Comparison of ENCODE assay signal across 21 cellular contexts in genomic region chr1:19825298-19825697, GRCh38. TPM values are rescaled to one million over a fixed set of nuclear protein-coding genes. Genes with fewer than 3 reads are reported as not detected.
DNase-seq lines count a peak whose midpoint lies in the region; ATAC-seq, FAIRE-seq and TF ChIP-seq lines count a peak whose summit lies in the region.
"Had no signal": no experiment of that assay in that cellular context is flagged by ENCODE, and none has a peak within 500 bp of the region (broad histone marks: within the 10 kb centered on the region; RNA-seq: fewer than 3 reads in every experiment).

No MANE protein-coding gene starts in this region.

- RAD21 ChIA-PET in HCT116 (lab: Charles Lee; ENCODE audit: low non-redundant PET in 1 of 2, low total read pairs in 2 of 2, uncharacterized antibody in 2 of 2, unreplicated experiment in 2 of 2), result no interaction called here

- TF ChIP-seq POLR2A in HCT116 (IDR thresholded peaks at IDR 0.05; ENCODE audit: borderline replicate concordance, extremely low read depth, insufficient read depth, insufficient read length) (no peak), HepG2 (IDR thresholded peaks at IDR 0.05; ENCODE audit: insufficient read depth in 1 of 2, low read depth in 2 of 2, low read length in 2 of 2) (no peak)

- H3K9me3 ChIP-seq in A673 (ENCODE audit: low read depth, low read length, poor library complexity, severe bottlenecking), result no peaks in the 10 kb centered on the region
- no peaks in the 10 kb centered on the region for H3K9me3 ChIP-seq in HCT116 (ENCODE audit: control insufficient read depth in 1 of 2, insufficient read depth in 1 of 2, low read depth in 1 of 2, low read length in 2 of 2)
- no peaks in the 10 kb centered on the region for H3K9me3 ChIP-seq in HepG2 (ENCODE audit: low read length)
- H3K9me3 ChIP-seq: suprapubic skin had no signal

- no peak for TF ChIP-seq EP300 in HepG2 (IDR thresholded peaks at IDR 0.05; ENCODE audit: low read depth in 2 of 2, low read length in 2 of 2)
- no peak for TF ChIP-seq EP300 in HepG2 (CRISPR knock-in tag; IDR thresholded peaks at IDR 0.05; ENCODE audit: borderline replicate concordance)

- DNase-seq in A673 (ENCODE audit: low spot score), result peak; percentile 26
- no peak for DNase-seq in HCT116 (ENCODE audit: low read depth, low spot score)
- peak; percentile 10 for DNase-seq in choroid plexus epithelial cell (ENCODE audit: low read depth)
- DNase-seq in HepG2 (ENCODE audit: low spot score), result peak; percentile 25
- DNase-seq in NK-92 treated with Interleukin-12 subunit alpha and Interleukin-12 subunit beta, amount 100 ng/mL, for 24 hours (lab: John Stamatoyannopoulos, UW), result no peak
- no peak for DNase-seq in natural killer cell treated with Interleukin-12 subunit alpha and Interleukin-12 subunit beta and Interleukin-15 and Interleukin-18, amount 100 ng/mL, for 72 hours (ENCODE audit: low spot score)
- no peak for DNase-seq in NCI-H345 treated with DMSO at 0.1 percent for 48 hours (lab: John Stamatoyannopoulos, UW; ENCODE audit: unreplicated experiment)
- no peak for DNase-seq in naive thymus-derived CD8-positive, alpha-beta T cell
- DNase-seq: activated CD4-positive, alpha-beta T cell treated with anti-CD3 and anti-CD28 coated beads for 1 hour; CD4-positive, CD25-positive, alpha-beta regulatory T cell; Karpas-422; NCI-H1092 treated with DMSO at 0.1 percent for 48 hours; NCI-H774; retina had no signal

- H3K36me3 Mint-ChIP-seq in natural killer cell treated with Interleukin-12 subunit alpha and Interleukin-12 subunit beta and Interleukin-15 and Interleukin-18, amount 100 ng/mL, for 72 hours, result no peaks in the 10 kb centered on the region
- peaks cover 0 to 4% (median 0%) of the 10 kb centered on the region in 3 donors for H3K36me3 Mint-ChIP-seq in naive thymus-derived CD8-positive, alpha-beta T cell
- H3K36me3 Mint-ChIP-seq: brain; CD4-positive, CD25-positive, alpha-beta regulatory T cell had no signal

- FAIRE-seq in HepG2 (lab: Jason Lieb, UNC), result no peak

- no peaks in the 10 kb centered on the region for H3K36me3 ChIP-seq in A673 (ENCODE audit: insufficient read depth, low read length, poor library complexity, severe bottlenecking)
- H3K36me3 ChIP-seq in HCT116 (ENCODE audit: control insufficient read depth in 1 of 2, insufficient read depth in 2 of 2, low read length in 2 of 2), result no peaks in the 10 kb centered on the region
- no peaks in the 10 kb centered on the region for H3K36me3 ChIP-seq in HepG2 (replicated peaks in 1 of 2; ENCODE audit: control insufficient read depth in 1 of 2, insufficient read depth in 2 of 2, low read length in 2 of 2)
- H3K36me3 ChIP-seq: suprapubic skin had no signal

- H3K9me2 ChIP-seq in HCT116 (ENCODE audit: insufficient read depth), result no peaks in the 10 kb centered on the region

- intact Hi-C loops in A673 (cut with micrococcal nuclease; ENCODE audit: unreplicated experiment) (no loop called here), HCT116 (cut with micrococcal nuclease) (no loop called here), HepG2 (cut with micrococcal nuclease; ENCODE audit: unreplicated experiment) (no loop called here)

- TF ChIP-seq CTCF in A673 (conservative IDR thresholded peaks at IDR 0.05; ENCODE audit: low read depth, low read length) (0 out of 2 replicates have a peak, but pooled peaks have one; percentile 20), HCT116 (IDR thresholded peaks at IDR 0.05 in 2 of 3, conservative IDR thresholded peaks at IDR 0.05 in 1 of 3; ENCODE audit: borderline replicate concordance in 1 of 3, insufficient read depth in 1 of 3, low read depth in 2 of 3, low read length in 2 of 3) (no peak), choroid plexus epithelial cell (conservative IDR thresholded peaks at IDR 0.05; ENCODE audit: low read depth, low read length) (no peak), HepG2 (CRISPR knock-in tag; IDR thresholded peaks at IDR 0.05) (peak; percentile 43)

- no peak for TF ChIP-seq RAD21 in HCT116 (IDR thresholded peaks at IDR 0.05; ENCODE audit: low read depth)
- TF ChIP-seq RAD21 in HepG2 (CRISPR knock-in tag; IDR thresholded peaks at IDR 0.05), result no peak

- no peak overlapping the region for H3K4me3 Mint-ChIP-seq in natural killer cell treated with Interleukin-12 subunit alpha and Interleukin-12 subunit beta and Interleukin-15 and Interleukin-18, amount 100 ng/mL, for 72 hours
- H3K4me3 Mint-ChIP-seq in naive thymus-derived CD8-positive, alpha-beta T cell, result no peak overlapping the region
- H3K4me3 Mint-ChIP-seq: brain; CD4-positive, CD25-positive, alpha-beta regulatory T cell; dendritic cell treated with granulocyte-macrophage colony-stimulating factor and Interleukin-4, amounts not matched to agents 40 ng/mL and 50 ng/mL, for 4 days had no signal

- H3K4me1 ChIP-seq in A673 (ENCODE audit: insufficient read depth, low read length, poor library complexity, severe bottlenecking), result no peaks in the 10 kb centered on the region
- H3K4me1 ChIP-seq in HCT116 (ENCODE audit: control insufficient read depth in 1 of 2, insufficient read depth in 2 of 2, low read length in 2 of 2), result peaks cover 0 to 11% of the 10 kb centered on the region in 2 experiments; a peak in 1 of 4 replicates
- peaks cover 14% of the 10 kb centered on the region for H3K4me1 ChIP-seq in HepG2 (ENCODE audit: insufficient read depth, low read length)
- H3K4me1 ChIP-seq: suprapubic skin had no signal

- H3K27ac ChIP-seq in A673 (ENCODE audit: low read depth, low read length, poor library complexity, severe bottlenecking) (no peak overlapping the region), HCT116 (ENCODE audit: low read depth, low read length) (no peak overlapping the region), HepG2 (ENCODE audit: extremely low read length, insufficient read depth, low read length) (no peak overlapping the region)
- H3K27ac ChIP-seq: SK-N-MC, suprapubic skin had no signal

- no peaks in the 10 kb centered on the region for H3K79me2 ChIP-seq in HCT116 (ENCODE audit: insufficient read depth, low read length)
- H3K79me2 ChIP-seq in HepG2 (ENCODE audit: insufficient read depth, low read length), result no peaks in the 10 kb centered on the region

- H3K4me3 ChIP-seq in A673 (ENCODE audit: low read depth, low read length, poor library complexity, severe bottlenecking) (no peak overlapping the region), HCT116 (replicated peaks in 1 of 2; ENCODE audit: low read depth in 1 of 2, low read length in 2 of 2) (no peak overlapping the region), choroid plexus epithelial cell (ENCODE audit: low read depth, low read length) (no peak overlapping the region), HepG2 (replicated peaks in 1 of 3; ENCODE audit: insufficient read depth in 1 of 3, low read depth in 2 of 3, low read length in 3 of 3) (no peak overlapping the region)
- H3K4me3 ChIP-seq: SK-N-MC, suprapubic skin had no signal

- H3K4me1 Mint-ChIP-seq in natural killer cell treated with Interleukin-12 subunit alpha and Interleukin-12 subunit beta and Interleukin-15 and Interleukin-18, amount 100 ng/mL, for 72 hours (ENCODE audit: low read depth in 2 of 2), result peaks cover 3 to 5% of the 10 kb centered on the region in 2 donors
- H3K4me1 Mint-ChIP-seq in naive thymus-derived CD8-positive, alpha-beta T cell, result peaks cover 0 to 2% (median 0%) of the 10 kb centered on the region in 4 donors
- H3K4me1 Mint-ChIP-seq: brain had no signal

- no peak overlapping the region for H2AFZ ChIP-seq in HCT116 (ENCODE audit: low read depth, low read length, poor library complexity, severe bottlenecking)
- no peak overlapping the region for H2AFZ ChIP-seq in HepG2 (ENCODE audit: low read length)

- no peak overlapping the region for H3K27ac Mint-ChIP-seq in natural killer cell treated with Interleukin-12 subunit alpha and Interleukin-12 subunit beta and Interleukin-15 and Interleukin-18, amount 100 ng/mL, for 72 hours
- no peak overlapping the region for H3K27ac Mint-ChIP-seq in naive thymus-derived CD8-positive, alpha-beta T cell
- H3K27ac Mint-ChIP-seq: activated T-helper 2 cell treated with anti-CD3 and anti-CD28 coated beads, Interferon-gamma antibody, Interleukin-2, Interleukin-4, amounts not matched to agents 10 μg/mL and 5 μg/mL and 100 μg/mL, durations not matched to agents 14 hours and 24 hours and 36 hours; brain; CD4-positive, CD25-positive, alpha-beta regulatory T cell; dendritic cell treated with granulocyte-macrophage colony-stimulating factor and Interleukin-4, amounts not matched to agents 40 ng/mL and 50 ng/mL, for 4 days had no signal

- H3K27me3 ChIP-seq in A673 (replicated peaks; ENCODE audit: insufficient read depth, low read depth, low read length, poor library complexity) (no peaks in the 10 kb centered on the region), HCT116 (ENCODE audit: insufficient read depth, low read length) (no peaks in the 10 kb centered on the region), HepG2 (ENCODE audit: control insufficient read depth in 1 of 2, insufficient read depth in 2 of 2, low read length in 2 of 2) (no peaks in the 10 kb centered on the region; a peak in 1 of 5 replicates)

- CTCF ChIA-PET in A673 (lab: Charles Lee), result no interaction called here
- CTCF ChIA-PET in HCT116 (lab: Charles Lee), result no interaction called here
- CTCF ChIA-PET in HepG2 (lab: Yijun Ruan, JAX; ENCODE audit: low intra/inter-chr PET ratio, low total read pairs), result no interaction called here

- H3K27me3 Mint-ChIP-seq in natural killer cell treated with Interleukin-12 subunit alpha and Interleukin-12 subunit beta and Interleukin-15 and Interleukin-18, amount 100 ng/mL, for 72 hours, result peaks cover 26 to 47% of the 10 kb centered on the region in 2 donors
- H3K27me3 Mint-ChIP-seq in naive thymus-derived CD8-positive, alpha-beta T cell, result peaks cover 17 to 31% (median 22%) of the 10 kb centered on the region in 5 donors

- in situ Hi-C loops in HepG2 (cut with HindIII; ENCODE audit: extremely low pct_ligation_motif_present, low pct_unique_long_range_greater_than_20kb), result no loop called here

- POLR2A ChIA-PET in A673 (lab: Charles Lee; ENCODE audit: low non-redundant PET) (no interaction called here), HCT116 (lab: Charles Lee) (no interaction called here), HepG2 (lab: Yijun Ruan, JAX) (no interaction called here)
- POLR2A ChIA-PET in naive thymus-derived CD8-positive, alpha-beta T cell (lab: Charles Lee), result no interaction called here

- no peaks in the 10 kb centered on the region for H3K9me3 Mint-ChIP-seq in natural killer cell treated with Interleukin-12 subunit alpha and Interleukin-12 subunit beta and Interleukin-15 and Interleukin-18, amount 100 ng/mL, for 72 hours
- H3K9me3 Mint-ChIP-seq in naive thymus-derived CD8-positive, alpha-beta T cell, result peaks cover 0 to 2% (median 0%) of the 10 kb centered on the region in 9 donors
- H3K9me3 Mint-ChIP-seq: dendritic cell treated with granulocyte-macrophage colony-stimulating factor and Interleukin-4, amounts not matched to agents 40 ng/mL and 50 ng/mL, for 4 days had no signal

- peak; percentile 61 for ATAC-seq in HCT116
- ATAC-seq in HepG2, result peak; percentile 85
- no peak for ATAC-seq in natural killer cell treated with Interleukin-12 subunit alpha and Interleukin-12 subunit beta and Interleukin-15 and Interleukin-18, amount 100 ng/mL, for 72 hours
- no peak for ATAC-seq in naive thymus-derived CD8-positive, alpha-beta T cell

- no peaks in the 10 kb centered on the region for H4K20me1 ChIP-seq in HCT116 (ENCODE audit: insufficient read depth)
- H4K20me1 ChIP-seq in HepG2 (ENCODE audit: insufficient read depth, low read length), result no peaks in the 10 kb centered on the region

- BruUV-seq in A673 (replicated peaks; lab: Mats Ljungman, UMichigan) (no TSS peak), HCT116 (replicated peaks; lab: Mats Ljungman, UMichigan) (no TSS peak), HepG2 (replicated peaks; lab: Mats Ljungman, UMichigan) (no TSS peak)

- H3K4me2 ChIP-seq in HCT116 (ENCODE audit: low read length) (no peak overlapping the region), HepG2 (ENCODE audit: low read depth, low read length) (peak overlapping the region; percentile 21; the same call in 1 of the 2 replicates)

- H3K9ac ChIP-seq in HCT116 (ENCODE audit: low read length) (no peak overlapping the region), HepG2 (ENCODE audit: insufficient read depth, low read depth, low read length) (no peak overlapping the region)

- 16% methylated on average over 6 of the region's 6 CpGs for WGBS in HepG2 (ENCODE audit: low lambda C conversion rate)

RNA-seq across cellular contexts. Expression of gene RNF186, which starts 10.2 kb away (rescaled TPM):
- total RNA-seq in A673 (2021) (not detected in 2 replicates), HCT116 (2021; ENCODE audit: unreplicated experiment) (not detected), HepG2 (2016; rRNA removed; fragmentation: Illumina TruSeq; extraction: Trizol) (0.20 TPM in 1 of 2 replicates, not detected in the other)
- not detected in 2 replicates for polyA plus RNA-seq in HCT116 (2012)
- 0.26 TPM in 1 of 2 replicates, not detected in the other for total RNA-seq in HepG2 (2016; cell fraction: cytosol; rRNA removed; fragmentation: Illumina TruSeq; extraction: Trizol; ENCODE audit: low read depth)
- total RNA-seq in HepG2 (2016; cell fraction: insoluble cytoplasmic fraction; rRNA removed; fragmentation: Illumina TruSeq; extraction: Trizol), result 0.09 TPM in 1 of 2 replicates, not detected in the other
- total RNA-seq in HepG2 (2016; cell fraction: membrane; rRNA removed; fragmentation: Illumina TruSeq; extraction: Trizol), result 0.12 TPM in 1 of 2 replicates, not detected in the other
- not detected in 2 replicates for total RNA-seq in HepG2 (2016; cell fraction: nucleus; rRNA removed; fragmentation: Illumina TruSeq; extraction: Trizol)
- polyA plus RNA-seq in HepG2 (2011; rRNA removed), result 0.07 and 0.10 TPM in 2 replicates
- polyA plus RNA-seq in HepG2 (2011; cell fraction: cytosol; rRNA removed), result 0.11 and 0.12 TPM in 2 replicates
- polyA plus RNA-seq in HepG2 (2011; cell fraction: nucleus; rRNA removed), result 0.28 TPM in 1 of 2 replicates, not detected in the other
- polyA plus RNA-seq in HepG2 (2012), result 0.34 and 0.55 TPM in 2 replicates
- polyA plus RNA-seq in HepG2 (2016; cell fraction: cytosol; fragmentation: Illumina TruSeq; extraction: Trizol; ENCODE audit: low read depth), result 0.10 TPM in 1 of 2 replicates, not detected in the other
- polyA plus RNA-seq in HepG2 (2016; cell fraction: insoluble cytoplasmic fraction; fragmentation: Illumina TruSeq; extraction: Trizol; ENCODE audit: low read depth), result not detected in 2 replicates
- polyA plus RNA-seq in HepG2 (2016; cell fraction: membrane; fragmentation: Illumina TruSeq; extraction: Trizol; ENCODE audit: low read depth), result not detected in 2 replicates
- polyA plus RNA-seq in HepG2 (2016; cell fraction: nucleus; fragmentation: Illumina TruSeq; extraction: Trizol; ENCODE audit: insufficient read depth, low read depth), result not detected in 2 replicates
- polyA minus RNA-seq in HepG2 (2011; rRNA and poly(A)+ RNA removed; ENCODE audit: low replicate concordance), result 0.12 TPM in 1 of 2 replicates, not detected in the other
- polyA minus RNA-seq in HepG2 (2011; cell fraction: cytosol; rRNA and poly(A)+ RNA removed), result not detected in 2 replicates
- not detected in 2 replicates for polyA minus RNA-seq in HepG2 (2011; cell fraction: nucleus; rRNA and poly(A)+ RNA removed)
- not detected for total RNA-seq in natural killer cell treated with Interleukin-12 subunit alpha and Interleukin-12 subunit beta and Interleukin-15 and Interleukin-18, amount 100 ng/mL, for 72 hours
- not detected for total RNA-seq in naive thymus-derived CD8-positive, alpha-beta T cell
- polyA plus RNA-seq in naive thymus-derived CD8-positive, alpha-beta T cell, result not detected
- total RNA-seq: activated T-helper 2 cell treated with anti-CD3 and anti-CD28 coated beads, Interferon-gamma antibody, Interleukin-2, Interleukin-4, amounts not matched to agents 10 μg/mL and 5 μg/mL and 100 μg/mL, durations not matched to agents 14 hours and 24 hours and 36 hours; CD4-positive, CD25-positive, alpha-beta regulatory T cell; fibroblast of villous mesenchyme; HT-29 had no signal
- polyA plus RNA-seq: CD4-positive, CD25-positive, alpha-beta regulatory T cell had no signal

RNA-seq across cellular contexts. Expression of gene TMCO4, which starts 25.6 kb away (rescaled TPM):
- total RNA-seq in A673 (2021), result 4.3 and 6.3 TPM in 2 replicates
- total RNA-seq in HCT116 (2021; ENCODE audit: unreplicated experiment), result 12.7 TPM
- 13.1 and 13.8 TPM in 2 replicates for polyA plus RNA-seq in HCT116 (2012)
- total RNA-seq in HepG2 (2016; rRNA removed; fragmentation: Illumina TruSeq; extraction: Trizol), result 3.9 and 4.1 TPM in 2 replicates
- 2.2 and 2.4 TPM in 2 replicates for total RNA-seq in HepG2 (2016; cell fraction: cytosol; rRNA removed; fragmentation: Illumina TruSeq; extraction: Trizol; ENCODE audit: low read depth)
- 4.4 and 6.1 TPM in 2 replicates for total RNA-seq in HepG2 (2016; cell fraction: insoluble cytoplasmic fraction; rRNA removed; fragmentation: Illumina TruSeq; extraction: Trizol)
- total RNA-seq in HepG2 (2016; cell fraction: membrane; rRNA removed; fragmentation: Illumina TruSeq; extraction: Trizol), result 3.6 and 4.0 TPM in 2 replicates
- 5.2 and 5.6 TPM in 2 replicates for total RNA-seq in HepG2 (2016; cell fraction: nucleus; rRNA removed; fragmentation: Illumina TruSeq; extraction: Trizol)
- 2.1 and 3.3 TPM in 2 replicates for polyA plus RNA-seq in HepG2 (2011; rRNA removed)
- polyA plus RNA-seq in HepG2 (2011; cell fraction: cytosol; rRNA removed), result 2.3 and 3.3 TPM in 2 replicates
- 4.8 and 6.1 TPM in 2 replicates for polyA plus RNA-seq in HepG2 (2011; cell fraction: nucleus; rRNA removed)
- 1.3 and 1.9 TPM in 2 replicates for polyA plus RNA-seq in HepG2 (2012)
- 2.0 and 2.4 TPM in 2 replicates for polyA plus RNA-seq in HepG2 (2016; cell fraction: cytosol; fragmentation: Illumina TruSeq; extraction: Trizol; ENCODE audit: low read depth)
- 2.8 and 3.9 TPM in 2 replicates for polyA plus RNA-seq in HepG2 (2016; cell fraction: insoluble cytoplasmic fraction; fragmentation: Illumina TruSeq; extraction: Trizol; ENCODE audit: low read depth)
- 3.1 and 3.5 TPM in 2 replicates for polyA plus RNA-seq in HepG2 (2016; cell fraction: membrane; fragmentation: Illumina TruSeq; extraction: Trizol; ENCODE audit: low read depth)
- 5.0 and 6.3 TPM in 2 replicates for polyA plus RNA-seq in HepG2 (2016; cell fraction: nucleus; fragmentation: Illumina TruSeq; extraction: Trizol; ENCODE audit: insufficient read depth, low read depth)
- polyA minus RNA-seq in HepG2 (2011; rRNA and poly(A)+ RNA removed; ENCODE audit: low replicate concordance), result 5.4 and 25.9 TPM in 2 replicates
- 2.5 and 2.6 TPM in 2 replicates for polyA minus RNA-seq in HepG2 (2011; cell fraction: cytosol; rRNA and poly(A)+ RNA removed)
- polyA minus RNA-seq in HepG2 (2011; cell fraction: nucleus; rRNA and poly(A)+ RNA removed), result 1.5 and 3.6 TPM in 2 replicates
- total RNA-seq in natural killer cell treated with Interleukin-12 subunit alpha and Interleukin-12 subunit beta and Interleukin-15 and Interleukin-18, amount 100 ng/mL, for 72 hours, result 10 to 100 TPM; 11.7 to 20.3 TPM
- 10 to 100 TPM; 16.4 to 17.5 TPM for total RNA-seq in naive thymus-derived CD8-positive, alpha-beta T cell
- polyA plus RNA-seq in naive thymus-derived CD8-positive, alpha-beta T cell, result 10 to 100 TPM in 2 of 3 donors, 1 to 10 TPM in 1; 7.7 to 15.3 (median 10.5) TPM

RNA-seq across cellular contexts. Expression of gene OTUD3, which starts 56.9 kb away (rescaled TPM):
- total RNA-seq in A673 (2021) (32.8 and 33.9 TPM in 2 replicates), HCT116 (2021; ENCODE audit: unreplicated experiment) (15.0 TPM), HepG2 (2016; rRNA removed; fragmentation: Illumina TruSeq; extraction: Trizol) (5.2 and 7.5 TPM in 2 replicates)
- polyA plus RNA-seq in HCT116 (2012), result 6.0 and 6.4 TPM in 2 replicates
- 4.1 and 7.5 TPM in 2 replicates for total RNA-seq in HepG2 (2016; cell fraction: cytosol; rRNA removed; fragmentation: Illumina TruSeq; extraction: Trizol; ENCODE audit: low read depth)
- total RNA-seq in HepG2 (2016; cell fraction: insoluble cytoplasmic fraction; rRNA removed; fragmentation: Illumina TruSeq; extraction: Trizol), result 5.4 and 7.4 TPM in 2 replicates
- 2.6 and 3.0 TPM in 2 replicates for total RNA-seq in HepG2 (2016; cell fraction: membrane; rRNA removed; fragmentation: Illumina TruSeq; extraction: Trizol)
- total RNA-seq in HepG2 (2016; cell fraction: nucleus; rRNA removed; fragmentation: Illumina TruSeq; extraction: Trizol), result 13.6 and 19.6 TPM in 2 replicates
- polyA plus RNA-seq in HepG2 (2011; rRNA removed), result 5.2 and 5.6 TPM in 2 replicates
- polyA plus RNA-seq in HepG2 (2011; cell fraction: cytosol; rRNA removed), result 1.9 and 2.3 TPM in 2 replicates
- polyA plus RNA-seq in HepG2 (2011; cell fraction: nucleus; rRNA removed), result 9.3 and 11.5 TPM in 2 replicates
- polyA plus RNA-seq in HepG2 (2012), result 3.5 and 4.2 TPM in 2 replicates
- polyA plus RNA-seq in HepG2 (2016; cell fraction: cytosol; fragmentation: Illumina TruSeq; extraction: Trizol; ENCODE audit: low read depth), result 0.17 and 0.50 TPM in 2 replicates
- 3.4 and 3.5 TPM in 2 replicates for polyA plus RNA-seq in HepG2 (2016; cell fraction: insoluble cytoplasmic fraction; fragmentation: Illumina TruSeq; extraction: Trizol; ENCODE audit: low read depth)
- polyA plus RNA-seq in HepG2 (2016; cell fraction: membrane; fragmentation: Illumina TruSeq; extraction: Trizol; ENCODE audit: low read depth), result 0.48 and 0.61 TPM in 2 replicates
- polyA plus RNA-seq in HepG2 (2016; cell fraction: nucleus; fragmentation: Illumina TruSeq; extraction: Trizol; ENCODE audit: insufficient read depth, low read depth), result 23.6 and 27.3 TPM in 2 replicates
- polyA minus RNA-seq in HepG2 (2011; rRNA and poly(A)+ RNA removed; ENCODE audit: low replicate concordance), result 6.5 and 7.6 TPM in 2 replicates
- 2.0 and 3.2 TPM in 2 replicates for polyA minus RNA-seq in HepG2 (2011; cell fraction: cytosol; rRNA and poly(A)+ RNA removed)
- polyA minus RNA-seq in HepG2 (2011; cell fraction: nucleus; rRNA and poly(A)+ RNA removed), result 13.1 and 14.4 TPM in 2 replicates
- 10 to 100 TPM; 11.6 to 27.4 TPM for total RNA-seq in natural killer cell treated with Interleukin-12 subunit alpha and Interleukin-12 subunit beta and Interleukin-15 and Interleukin-18, amount 100 ng/mL, for 72 hours
- total RNA-seq in naive thymus-derived CD8-positive, alpha-beta T cell, result 10 to 100 TPM; 16.4 to 16.7 TPM
- 1 to 10 TPM in 2 of 3 donors, under 1 TPM in 1; 0.95 to 2.4 (median 1.6) TPM for polyA plus RNA-seq in naive thymus-derived CD8-positive, alpha-beta T cell

Comparison
In these comparisons a context has a peak if more than half of its experiments do, and no peak if none do; other contexts are left out.
1. DNase-seq: peak in A673 (single experiment), choroid plexus epithelial cell (single experiment) and HepG2 (single experiment); none in HCT116 (single experiment), NK-92 treated with Interleukin-12 subunit alpha and Interleukin-12 subunit beta, amount 100 ng/mL, for 24 hours (single experiment), natural killer cell treated with Interleukin-12 subunit alpha and Interleukin-12 subunit beta and Interleukin-15 and Interleukin-18, amount 100 ng/mL, for 72 hours (single experiment), NCI-H345 treated with DMSO at 0.1 percent for 48 hours (single experiment) and naive thymus-derived CD8-positive, alpha-beta T cell (0 of 10).
2. CTCF ChIP-seq: peak in A673 (single experiment) and HepG2 (single experiment); none in HCT116 (0 of 3) and choroid plexus epithelial cell (single experiment).
3. ATAC-seq: peak in HCT116 (single experiment) and HepG2 (single experiment); none in natural killer cell treated with Interleukin-12 subunit alpha and Interleukin-12 subunit beta and Interleukin-15 and Interleukin-18, amount 100 ng/mL, for 72 hours (0 of 2) and naive thymus-derived CD8-positive, alpha-beta T cell (0 of 2).